Comparison of ENCODE assay signal across 1 cellular context in the genomic region with DNA sequence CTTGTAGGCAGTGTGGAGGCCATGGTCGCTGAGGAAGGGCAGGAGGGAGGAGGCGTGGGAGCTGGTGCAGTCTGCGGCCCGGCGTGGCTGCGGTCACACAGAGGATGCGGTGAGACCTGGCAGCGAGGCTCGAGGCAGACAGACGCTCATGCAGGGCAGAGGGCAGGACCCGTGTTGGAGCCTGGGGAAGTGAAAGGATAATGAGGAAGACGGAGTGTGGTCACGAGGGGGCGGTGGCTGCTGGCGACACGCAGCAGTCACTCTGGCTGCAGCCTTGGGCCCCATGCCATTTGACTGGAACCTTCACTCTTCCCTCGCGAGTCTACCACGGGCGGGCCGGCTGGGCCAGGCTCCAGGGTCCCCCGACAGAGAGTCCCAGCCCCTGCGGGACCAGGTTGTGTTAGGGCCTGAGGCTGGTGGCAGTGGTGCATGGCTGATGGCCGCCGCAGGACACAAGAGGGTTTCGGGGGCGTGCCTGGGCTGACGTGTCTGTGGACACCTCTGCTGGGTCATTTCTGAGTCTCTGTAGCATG.
TF ChIP-seq lines count a peak whose summit lies in the region.

No MANE protein-coding gene starts in this region.

TF ChIP-seq in GM12878, 131 proteins besides CTCF, POLR2A, EP300 and RAD21 (continued from another document and continues in another):
- TF ChIP-seq PRDM15 (CRISPR knock-in tag; IDR thresholded peaks at IDR 0.05) (no peak), MTA2 (IDR thresholded peaks at IDR 0.05; ENCODE audit: low read depth) (peak; percentile 73; the same call in 1 of the 2 replicates), RELB (IDR thresholded peaks at IDR 0.05; ENCODE audit: low read depth) (0 out of 2 replicates have a peak, but pooled peaks have one; percentile 45), HDAC2 (IDR thresholded peaks at IDR 0.05) (no peak), ZZZ3 (IDR thresholded peaks at IDR 0.05; ENCODE audit: control insufficient read depth, insufficient read length, low read depth) (no peak), MYC (IDR thresholded peaks at IDR 0.05; ENCODE audit: insufficient read depth, insufficient read length, insufficient replicate concordance, low read length, severe bottlenecking) (no peak), FOXM1 (IDR thresholded peaks at IDR 0.05; ENCODE audit: low read depth, low read length) (no peak), SREBF1 (IDR thresholded peaks at IDR 0.05; ENCODE audit: low read length) (no peak), BACH1 (IDR thresholded peaks at IDR 0.05; ENCODE audit: borderline replicate concordance) (peak; percentile 61; the same call in 1 of the 2 replicates), CHD2 (IDR thresholded peaks at IDR 0.05; ENCODE audit: borderline replicate concordance, low read depth, low read length) (no peak), CBFB (IDR thresholded peaks at IDR 0.05; ENCODE audit: low read depth) (0 out of 2 replicates have a peak, but pooled peaks have one; percentile 41), YY1 (IDR thresholded peaks at IDR 0.05; ENCODE audit: low read depth, low read length) (0 out of 2 replicates have a peak, but pooled peaks have one; percentile 3), ZBED1 (IDR thresholded peaks at IDR 0.05; ENCODE audit: borderline replicate concordance) (no peak), POU2F2 (IDR thresholded peaks at IDR 0.05; ENCODE audit: borderline replicate concordance, low read depth, low read length) (peak; percentile 27; the same call in 1 of the 3 replicates), E2F4 (IDR thresholded peaks at IDR 0.05; ENCODE audit: low read depth, low read length) (no peak), ESRRA (IDR thresholded peaks at IDR 0.05; ENCODE audit: low read length) (no peak), MAX (IDR thresholded peaks at IDR 0.05; ENCODE audit: low read depth, low read length) (no peak), BHLHE40 (IDR thresholded peaks at IDR 0.05; ENCODE audit: borderline replicate concordance in 1 of 2, low read depth in 2 of 2, low read length in 1 of 2) (peak; percentile 69 to 85; a peak in 3 of 4 replicates), USF2 (IDR thresholded peaks at IDR 0.05; ENCODE audit: borderline replicate concordance, low read depth, low read length) (no peak), GATAD2B (conservative IDR thresholded peaks at IDR 0.05; ENCODE audit: low read depth) (peak; percentile 67), SMAD1 (IDR thresholded peaks at IDR 0.05; ENCODE audit: low read depth, partially characterized antibody) (no peak), RB1 (IDR thresholded peaks at IDR 0.05; ENCODE audit: borderline replicate concordance) (no peak), USF1 (IDR thresholded peaks at IDR 0.05; ENCODE audit: borderline replicate concordance, extremely low read length, insufficient read depth, low read depth, low read length) (peak; percentile 25), SMC3 (IDR thresholded peaks at IDR 0.05; ENCODE audit: borderline replicate concordance, low read length) (peak; percentile 23; the same call in 1 of the 2 replicates), ZNF24 (IDR thresholded peaks at IDR 0.05) (no peak), JUND (IDR thresholded peaks at IDR 0.05; ENCODE audit: low read depth, low read length) (no peak), MEF2B (IDR thresholded peaks at IDR 0.05; ENCODE audit: partially characterized antibody, poor library complexity, severe bottlenecking) (peak; percentile 24), SMAD5 (IDR thresholded peaks at IDR 0.05; ENCODE audit: low read depth) (no peak), ZNF687 (IDR thresholded peaks at IDR 0.05) (no peak; the same call in 1 of the 2 replicates), IKZF1 (conservative IDR thresholded peaks at IDR 0.05) (peak; percentile 95), SPI1 (IDR thresholded peaks at IDR 0.05; ENCODE audit: borderline replicate concordance, insufficient read depth, low read depth, low read length) (peak; percentile 93)
- TF ChIP-seq, protein P1, sequence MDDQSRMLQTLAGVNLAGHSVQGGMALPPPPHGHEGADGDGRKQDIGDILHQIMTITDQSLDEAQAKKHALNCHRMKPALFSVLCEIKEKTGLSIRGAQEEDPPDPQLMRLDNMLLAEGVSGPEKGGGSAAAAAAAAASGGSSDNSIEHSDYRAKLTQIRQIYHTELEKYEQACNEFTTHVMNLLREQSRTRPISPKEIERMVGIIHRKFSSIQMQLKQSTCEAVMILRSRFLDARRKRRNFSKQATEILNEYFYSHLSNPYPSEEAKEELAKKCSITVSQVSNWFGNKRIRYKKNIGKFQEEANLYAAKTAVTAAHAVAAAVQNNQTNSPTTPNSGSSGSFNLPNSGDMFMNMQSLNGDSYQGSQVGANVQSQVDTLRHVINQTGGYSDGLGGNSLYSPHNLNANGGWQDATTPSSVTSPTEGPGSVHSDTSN (IDR thresholded peaks at IDR 0.05; ENCODE audit: insufficient replicate concordance, low read depth, low read length) = no peak
- TF ChIP-seq, protein P2, sequence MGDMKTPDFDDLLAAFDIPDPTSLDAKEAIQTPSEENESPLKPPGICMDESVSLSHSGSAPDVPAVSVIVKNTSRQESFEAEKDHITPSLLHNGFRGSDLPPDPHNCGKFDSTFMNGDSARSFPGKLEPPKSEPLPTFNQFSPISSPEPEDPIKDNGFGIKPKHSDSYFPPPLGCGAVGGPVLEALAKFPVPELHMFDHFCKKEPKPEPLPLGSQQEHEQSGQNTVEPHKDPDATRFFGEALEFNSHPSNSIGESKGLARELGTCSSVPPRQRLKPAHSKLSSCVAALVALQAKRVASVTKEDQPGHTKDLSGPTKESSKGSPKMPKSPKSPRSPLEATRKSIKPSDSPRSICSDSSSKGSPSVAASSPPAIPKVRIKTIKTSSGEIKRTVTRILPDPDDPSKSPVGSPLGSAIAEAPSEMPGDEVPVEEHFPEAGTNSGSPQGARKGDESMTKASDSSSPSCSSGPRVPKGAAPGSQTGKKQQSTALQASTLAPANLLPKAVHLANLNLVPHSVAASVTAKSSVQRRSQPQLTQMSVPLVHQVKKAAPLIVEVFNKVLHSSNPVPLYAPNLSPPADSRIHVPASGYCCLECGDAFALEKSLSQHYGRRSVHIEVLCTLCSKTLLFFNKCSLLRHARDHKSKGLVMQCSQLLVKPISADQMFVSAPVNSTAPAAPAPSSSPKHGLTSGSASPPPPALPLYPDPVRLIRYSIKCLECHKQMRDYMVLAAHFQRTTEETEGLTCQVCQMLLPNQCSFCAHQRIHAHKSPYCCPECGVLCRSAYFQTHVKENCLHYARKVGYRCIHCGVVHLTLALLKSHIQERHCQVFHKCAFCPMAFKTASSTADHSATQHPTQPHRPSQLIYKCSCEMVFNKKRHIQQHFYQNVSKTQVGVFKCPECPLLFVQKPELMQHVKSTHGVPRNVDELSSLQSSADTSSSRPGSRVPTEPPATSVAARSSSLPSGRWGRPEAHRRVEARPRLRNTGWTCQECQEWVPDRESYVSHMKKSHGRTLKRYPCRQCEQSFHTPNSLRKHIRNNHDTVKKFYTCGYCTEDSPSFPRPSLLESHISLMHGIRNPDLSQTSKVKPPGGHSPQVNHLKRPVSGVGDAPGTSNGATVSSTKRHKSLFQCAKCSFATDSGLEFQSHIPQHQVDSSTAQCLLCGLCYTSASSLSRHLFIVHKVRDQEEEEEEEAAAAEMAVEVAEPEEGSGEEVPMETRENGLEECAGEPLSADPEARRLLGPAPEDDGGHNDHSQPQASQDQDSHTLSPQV (IDR thresholded peaks at IDR 0.05) = no peak
